In genomic region chr10:33494694-33495093, GRCh38 we compare ENCODE assay signal across 19 cellular contexts.
DNase-seq lines count a peak whose midpoint lies in the region; ATAC-seq and TF ChIP-seq lines count a peak whose summit lies in the region.
"Had no signal": no experiment of that assay in that cellular context is flagged by ENCODE, and none has a peak within 500 bp of the region (broad histone marks: within the 10 kb centered on the region; RNA-seq: fewer than 3 reads in every experiment).

No MANE protein-coding gene starts in this region.

- H3K27me3 ChIP-seq in left ventricle myocardium inferior (ENCODE audit: low read depth) (no peaks in the 10 kb centered on the region), gastroesophageal sphincter (no peaks in the 10 kb centered on the region)
- H3K27me3 ChIP-seq: BE2C had no signal

- H3K4me3 ChIP-seq in left ventricle myocardium inferior (no peak overlapping the region), gastroesophageal sphincter (no peak overlapping the region)

- no peaks in the 10 kb centered on the region for H3K27me3 Mint-ChIP-seq in nephron (ENCODE audit: low read depth)

- no peak for TF ChIP-seq EP300 in gastroesophageal sphincter (IDR thresholded peaks at IDR 0.05)

- no peak for TF ChIP-seq POLR2A in gastroesophageal sphincter (IDR thresholded peaks at IDR 0.05)

- H3K27ac Mint-ChIP-seq in nephron = peak overlapping the region in 2 of 3 experiments; percentile 64 to 89
- H3K27ac Mint-ChIP-seq: CD4-positive, CD25-positive, alpha-beta regulatory T cell; CD8-positive, alpha-beta memory T cell had no signal

- no peaks in the 10 kb centered on the region for H3K36me3 Mint-ChIP-seq in nephron (ENCODE audit: low read depth)
- H3K36me3 Mint-ChIP-seq: CD4-positive, CD25-positive, alpha-beta regulatory T cell; CD8-positive, alpha-beta memory T cell had no signal

- CTCF ChIA-PET in HEK293T (lab: Yijun Ruan, JAX) = no interaction called here

- TF ChIP-seq CTCF in left ventricle myocardium inferior (IDR thresholded peaks at IDR 0.05; ENCODE audit: borderline replicate concordance) (no peak), VCaP (conservative IDR thresholded peaks at IDR 0.05) (no peak), nephron (IDR thresholded peaks at IDR 0.05; ENCODE audit: unreplicated experiment in 3 of 3) (no peak), gastroesophageal sphincter (IDR thresholded peaks at IDR 0.05) (no peak)

- peaks cover 10% of the 10 kb centered on the region for H3K4me1 ChIP-seq in left ventricle myocardium inferior
- H3K4me1 ChIP-seq in gastroesophageal sphincter = peaks cover 6 to 49% (median 11%) of the 10 kb centered on the region in 3 donors
- H3K4me1 ChIP-seq: BE2C had no signal

- no peak overlapping the region for H3K4me3 Mint-ChIP-seq in nephron
- H3K4me3 Mint-ChIP-seq: CD4-positive, CD25-positive, alpha-beta regulatory T cell; CD8-positive, alpha-beta memory T cell had no signal

- H3K9me3 ChIP-seq in left ventricle myocardium inferior (replicated peaks) = no peaks in the 10 kb centered on the region
- no peaks in the 10 kb centered on the region for H3K9me3 ChIP-seq in gastroesophageal sphincter
- H3K9me3 ChIP-seq: BE2C had no signal

- intact Hi-C loops in Right ventricle myocardium superior (cut with DNase I) = no loop called here
- intact Hi-C loops in left ventricle myocardium inferior (cut with micrococcal nuclease) = no loop called here

- H3K36me3 ChIP-seq in left ventricle myocardium inferior (no peaks in the 10 kb centered on the region), gastroesophageal sphincter (no peaks in the 10 kb centered on the region)
- H3K36me3 ChIP-seq: BE2C had no signal

- no peaks in the 10 kb centered on the region for H3K9me3 Mint-ChIP-seq in nephron
- H3K9me3 Mint-ChIP-seq: CD8-positive, alpha-beta memory T cell had no signal

- DNase-seq in Right ventricle myocardium superior (no peak), left ventricle myocardium inferior (no peak), EH (ENCODE audit: low read depth) (peak; percentile 12), HEK293T (ENCODE audit: extremely low spot score) (no peak)
- DNase-seq in activated effector memory CD4-positive, alpha-beta T cell treated with Interleukin-2 at 50 U/mL for 16 hours = no peak
- DNase-seq: 8988T; BE2C; C1 segment of cervical spinal cord; CD4-positive, CD25-positive, alpha-beta regulatory T cell; CD8-positive, alpha-beta memory T cell; COR-L47; DMS 273 treated with DMSO at 0.1 percent for 48 hours; GDM1; GOT3; HCEC 1CT; KG1 had no signal

- peak; percentile 67 for ATAC-seq in Right ventricle myocardium superior (ENCODE audit: poor library complexity)
- ATAC-seq in gastroesophageal sphincter = no peak

- POLR2A ChIA-PET in HEK293T (lab: Yijun Ruan, JAX) = interaction anchor here (0.9 to 1.1 kb wide), 2 partner anchors 10 to 162 kb away, joined by 4 to 5 read pairs; no protein-coding TSS in a partner anchor

- H3K27ac ChIP-seq in left ventricle myocardium inferior (replicated peaks) (no peak overlapping the region), VCaP (peak overlapping the region; percentile 51), gastroesophageal sphincter (no peak overlapping the region)

- peaks cover 61% of the 10 kb centered on the region for H3K4me1 Mint-ChIP-seq in nephron
- H3K4me1 Mint-ChIP-seq: CD4-positive, CD25-positive, alpha-beta regulatory T cell; CD8-positive, alpha-beta memory T cell had no signal

TF ChIP-seq in HEK293T, 16 proteins besides CTCF, POLR2A, EP300 and RAD21:
- no peak for TF ChIP-seq TARDBP (IDR thresholded peaks at IDR 0.05)
- no peak for TF ChIP-seq ZNF384 (IDR thresholded peaks at IDR 0.05)
